ENCODE assay signal across 8 cellular contexts in the genomic region with DNA sequence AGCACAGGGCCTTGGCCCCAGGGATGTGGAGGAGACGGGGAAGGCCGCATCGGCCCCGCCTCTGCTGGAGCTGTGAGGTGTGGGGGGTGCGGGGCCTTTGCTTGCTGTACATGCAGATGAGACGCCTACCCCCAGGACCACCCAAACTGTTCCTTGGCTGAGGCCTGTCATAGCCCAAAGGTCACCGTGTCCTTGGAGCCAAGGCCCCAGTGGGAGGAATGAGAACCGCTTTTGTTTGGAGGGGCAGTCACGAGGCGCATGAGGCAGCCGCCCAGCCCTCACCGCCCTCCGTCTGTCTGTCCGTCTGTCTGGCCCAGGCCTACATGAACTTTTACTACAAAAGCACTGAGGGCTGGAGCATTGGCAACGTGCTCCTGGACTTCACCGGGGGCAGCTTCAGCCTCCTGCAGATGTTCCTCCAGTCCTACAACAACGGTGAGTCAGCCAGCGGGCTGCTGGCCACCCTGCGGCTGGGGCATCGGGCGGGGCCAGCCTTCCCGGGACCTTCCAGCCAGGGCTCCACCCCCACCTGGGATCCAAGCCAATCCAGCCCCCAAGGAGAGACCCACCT. TPM values are rescaled to one million over a fixed set of nuclear protein-coding genes. Genes with fewer than 3 reads are reported as not detected.
DNase-seq lines count a peak whose midpoint lies in the region; ATAC-seq lines count a peak whose summit lies in the region.

No MANE protein-coding gene starts in this region.

- H3K36me3 Mint-ChIP-seq in activated T-helper 2 cell treated with anti-CD3 and anti-CD28 coated beads, Interferon-gamma antibody, Interleukin-2, Interleukin-4, amounts not matched to agents 10 μg/mL and 5 μg/mL and 100 μg/mL, durations not matched to agents 14 hours and 24 hours and 36 hours (ENCODE audit: low read depth) = peaks cover 13% of the 10 kb centered on the region

- intact Hi-C loops in Right ventricle myocardium inferior (cut with DNase I) = no loop called here
- intact Hi-C loops in activated T-helper 2 cell treated with anti-CD3 and anti-CD28 coated beads, Interferon-gamma antibody, Interleukin-2, Interleukin-4, amounts not matched to agents 10 μg/mL and 5 μg/mL and 100 μg/mL, durations not matched to agents 14 hours and 24 hours and 36 hours (cut with micrococcal nuclease) = no loop called here

- DNase-seq in EH (ENCODE audit: low read depth) = peak; percentile 91
- DNase-seq in amniotic epithelial cell (ENCODE audit: low read depth) = peak; percentile 84
- peak; percentile 80 for DNase-seq in Right ventricle myocardium inferior (ENCODE audit: missing footprints)
- DNase-seq in effector CD4-positive, alpha-beta T cell = no peak
- DNase-seq in SJCRH30 = no peak
- no peak for DNase-seq in activated T-helper 2 cell treated with anti-CD3 and anti-CD28 coated beads, Interferon-gamma antibody, Interleukin-2, Interleukin-4, amounts not matched to agents 10 μg/mL and 5 μg/mL and 100 μg/mL, durations not matched to agents 14 hours and 24 hours and 36 hours (ENCODE audit: low spot score)

- no peaks in the 10 kb centered on the region for H3K9me3 ChIP-seq in SJCRH30 (replicated peaks)

- H3K27ac Mint-ChIP-seq in activated T-helper 2 cell treated with anti-CD3 and anti-CD28 coated beads, Interferon-gamma antibody, Interleukin-2, Interleukin-4, amounts not matched to agents 10 μg/mL and 5 μg/mL and 100 μg/mL, durations not matched to agents 14 hours and 24 hours and 36 hours = no peak overlapping the region

- no peaks in the 10 kb centered on the region for H3K27me3 Mint-ChIP-seq in activated T-helper 2 cell treated with anti-CD3 and anti-CD28 coated beads, Interferon-gamma antibody, Interleukin-2, Interleukin-4, amounts not matched to agents 10 μg/mL and 5 μg/mL and 100 μg/mL, durations not matched to agents 14 hours and 24 hours and 36 hours (ENCODE audit: low read depth)

- H3K4me1 Mint-ChIP-seq in activated T-helper 2 cell treated with anti-CD3 and anti-CD28 coated beads, Interferon-gamma antibody, Interleukin-2, Interleukin-4, amounts not matched to agents 10 μg/mL and 5 μg/mL and 100 μg/mL, durations not matched to agents 14 hours and 24 hours and 36 hours (ENCODE audit: low read depth) = no peaks in the 10 kb centered on the region

- no peak overlapping the region for H3K4me3 Mint-ChIP-seq in activated T-helper 2 cell treated with anti-CD3 and anti-CD28 coated beads, Interferon-gamma antibody, Interleukin-2, Interleukin-4, amounts not matched to agents 10 μg/mL and 5 μg/mL and 100 μg/mL, durations not matched to agents 14 hours and 24 hours and 36 hours (ENCODE audit: low read depth)

- peak overlapping the region; percentile 25 for H3K27ac ChIP-seq in rectal smooth muscle tissue (ENCODE audit: low read depth, low read length)
- no peak overlapping the region for H3K27ac ChIP-seq in SJCRH30

- H3K9me3 Mint-ChIP-seq in activated T-helper 2 cell treated with anti-CD3 and anti-CD28 coated beads, Interferon-gamma antibody, Interleukin-2, Interleukin-4, amounts not matched to agents 10 μg/mL and 5 μg/mL and 100 μg/mL, durations not matched to agents 14 hours and 24 hours and 36 hours = no peaks in the 10 kb centered on the region

- ATAC-seq in Right ventricle myocardium inferior (peak; percentile 62), GM19035 (IDR thresholded peaks at IDR 0.05; ENCODE audit: unreplicated experiment) (no peak)

- H3K9ac ChIP-seq in rectal smooth muscle tissue (ENCODE audit: low read length) = no peak overlapping the region

- H3K4me3 ChIP-seq in rectal smooth muscle tissue (ENCODE audit: low read length) (no peak overlapping the region), SJCRH30 (no peak overlapping the region)

- peaks cover 4% of the 10 kb centered on the region for H3K4me1 ChIP-seq in rectal smooth muscle tissue (ENCODE audit: control insufficient read depth, insufficient read depth, low read length)
- no peaks in the 10 kb centered on the region; the same call in 1 of the 2 replicates for H3K4me1 ChIP-seq in SJCRH30

- H3K36me3 ChIP-seq in rectal smooth muscle tissue (ENCODE audit: control insufficient read depth, insufficient read depth, low read length) = peaks cover 14% of the 10 kb centered on the region
- H3K36me3 ChIP-seq in SJCRH30 = no peaks in the 10 kb centered on the region

- H3K27me3 ChIP-seq in rectal smooth muscle tissue (ENCODE audit: control insufficient read depth, insufficient read depth, low read length) (no peaks in the 10 kb centered on the region), SJCRH30 (no peaks in the 10 kb centered on the region)

RNA-seq across cellular contexts. Expression of a gene that starts 8.8 kb away (rescaled TPM):
- 157 TPM for total RNA-seq in Right ventricle myocardium inferior
- total RNA-seq in SJCRH30 (2014; rRNA removed; shearing (Covaris generic)) = 27.6 and 28.6 TPM in 2 replicates
- 39.0 and 40.9 TPM in 2 replicates for total RNA-seq in activated T-helper 2 cell treated with anti-CD3 and anti-CD28 coated beads, Interferon-gamma antibody, Interleukin-2, Interleukin-4, amounts not matched to agents 10 μg/mL and 5 μg/mL and 100 μg/mL, durations not matched to agents 14 hours and 24 hours and 36 hours

RNA-seq across cellular contexts. Expression of a gene that starts 9.0 kb away (rescaled TPM):
- total RNA-seq in Right ventricle myocardium inferior = 65.5 TPM
- total RNA-seq in SJCRH30 (2014; rRNA removed; shearing (Covaris generic)) = 25.3 and 27.9 TPM in 2 replicates
- 61.7 and 64.9 TPM in 2 replicates for total RNA-seq in activated T-helper 2 cell treated with anti-CD3 and anti-CD28 coated beads, Interferon-gamma antibody, Interleukin-2, Interleukin-4, amounts not matched to agents 10 μg/mL and 5 μg/mL and 100 μg/mL, durations not matched to agents 14 hours and 24 hours and 36 hours

RNA-seq across cellular contexts. Expression of a gene that starts 23.1 kb away (rescaled TPM):
- 6.6 TPM for total RNA-seq in Right ventricle myocardium inferior
- total RNA-seq in SJCRH30 (2014; rRNA removed; shearing (Covaris generic)) = 6.0 and 8.1 TPM in 2 replicates
- 46.6 and 47.9 TPM in 2 replicates for total RNA-seq in activated T-helper 2 cell treated with anti-CD3 and anti-CD28 coated beads, Interferon-gamma antibody, Interleukin-2, Interleukin-4, amounts not matched to agents 10 μg/mL and 5 μg/mL and 100 μg/mL, durations not matched to agents 14 hours and 24 hours and 36 hours

RNA-seq across cellular contexts. Expression of a gene that starts 23.6 kb away (rescaled TPM):
- total RNA-seq in Right ventricle myocardium inferior = 4.4 TPM
- total RNA-seq in SJCRH30 (2014; rRNA removed; shearing (Covaris generic)) = 11.4 and 12.4 TPM in 2 replicates
- 19.5 and 19.7 TPM in 2 replicates for total RNA-seq in activated T-helper 2 cell treated with anti-CD3 and anti-CD28 coated beads, Interferon-gamma antibody, Interleukin-2, Interleukin-4, amounts not matched to agents 10 μg/mL and 5 μg/mL and 100 μg/mL, durations not matched to agents 14 hours and 24 hours and 36 hours

RNA-seq across cellular contexts. Expression of a gene that starts 36.3 kb away (rescaled TPM):
- 19.4 TPM for total RNA-seq in Right ventricle myocardium inferior
- 1.2 and 3.0 TPM in 2 replicates for total RNA-seq in SJCRH30 (2014; rRNA removed; shearing (Covaris generic))
- 111 and 118 TPM in 2 replicates for total RNA-seq in activated T-helper 2 cell treated with anti-CD3 and anti-CD28 coated beads, Interferon-gamma antibody, Interleukin-2, Interleukin-4, amounts not matched to agents 10 μg/mL and 5 μg/mL and 100 μg/mL, durations not matched to agents 14 hours and 24 hours and 36 hours

Comparison
In these comparisons a context has a peak if more than half of its experiments do, and no peak if none do; other contexts are left out.
1. DNase-seq: peak in EH (single experiment), amniotic epithelial cell (single experiment) and Right ventricle myocardium inferior (single experiment); none in effector CD4-positive, alpha-beta T cell (single experiment), SJCRH30 (0 of 2) and activated T-helper 2 cell treated with anti-CD3 and anti-CD28 coated beads, Interferon-gamma antibody, Interleukin-2, Interleukin-4, amounts not matched to agents 10 μg/mL and 5 μg/mL and 100 μg/mL, durations not matched to agents 14 hours and 24 hours and 36 hours (single experiment).